ENCODE assay signal across 23 cellular contexts in the genomic region with DNA sequence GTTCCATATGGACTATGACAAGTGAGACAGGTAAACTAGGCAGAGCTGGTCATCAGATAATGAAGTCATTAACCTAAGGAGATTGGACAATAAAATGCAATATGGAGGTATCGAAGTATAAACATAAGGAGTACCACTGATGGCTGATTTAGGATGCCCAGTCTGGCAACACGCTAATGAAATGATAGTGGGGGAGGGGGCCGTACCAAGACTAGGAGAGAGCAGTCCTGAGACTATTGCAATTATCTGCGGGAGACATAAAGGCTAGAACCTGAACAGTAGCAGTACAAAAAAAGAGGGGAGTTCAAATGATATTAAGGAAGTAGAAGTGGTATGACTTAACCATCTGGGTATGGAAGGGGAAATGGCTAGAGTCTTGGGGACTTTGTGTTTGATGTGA. TPM values are rescaled to one million over a fixed set of nuclear protein-coding genes. Genes with fewer than 3 reads are reported as not detected.
"Had no signal": no experiment of that assay in that cellular context is flagged by ENCODE, and none has a peak within 500 bp of the region (broad histone marks: within the 10 kb centered on the region; RNA-seq: fewer than 3 reads in every experiment).

No MANE protein-coding gene starts in this region.

- DNase-seq: IMR-90, Karpas-422, KG1, MM.1S, NCI-H1092 treated with DMSO at 0.1 percent for 48 hours, NCI-H1436, NCI-H187, NCI-H2029, NCI-H2081 treated with DMSO at 0.1 percent for 48 hours, NCI-H2171, NCI-H226, NCI-H446, NCI-H510A, NCI-H524 treated with DMSO at 0.1 percent for 48 hours, NCI-H69, NCI-H774, Right ventricle myocardium superior, RPMI8226, SIG-M5 had no signal

- H3K27me3 ChIP-seq: SJSA1 had no signal

- H3K4me3 ChIP-seq: SJSA1, SK-N-MC had no signal

- H3K4me1 ChIP-seq: SJSA1 had no signal

- H3K9me3 ChIP-seq: SJSA1 had no signal

- H3K36me3 ChIP-seq: SJSA1 had no signal

- H3K27ac ChIP-seq: SJSA1, SK-N-MC had no signal

RNA-seq across cellular contexts. Expression of a gene that starts 2.3 kb away (rescaled TPM):
- total RNA-seq: HT-29, IMR-90, M059J, Right ventricle myocardium superior, SJSA1 had no signal
- polyA plus RNA-seq: IMR-90 had no signal
